ENCODE assay signal across 1 cellular context in genomic region chr6:164039954-164040375, GRCh38.
TF ChIP-seq lines count a peak whose summit lies in the region.

No MANE protein-coding gene starts in this region.

TF ChIP-seq in K562, 482 proteins besides CTCF, POLR2A, EP300 and RAD21 (continued from another document and continues in another):
- TF ChIP-seq PREB (CRISPR knock-in tag; IDR thresholded peaks at IDR 0.05) (no peak), BMI1 (IDR thresholded peaks at IDR 0.05; ENCODE audit: low read length) (no peak), ZNF398 (CRISPR knock-in tag; IDR thresholded peaks at IDR 0.05) (no peak), MEIS2 (IDR thresholded peaks at IDR 0.05; ENCODE audit: partially characterized antibody) (peak; percentile 96), U2AF2 (optimal IDR thresholded peaks at IDR 0.05; ENCODE audit: low read depth, low read length) (no peak), NR2C1 (IDR thresholded peaks at IDR 0.05) (no peak), NR2C1 (tag; IDR thresholded peaks at IDR 0.05) (no peak), MLLT1 (IDR thresholded peaks at IDR 0.05) (no peak), L3MBTL2 (IDR thresholded peaks at IDR 0.05) (peak; percentile 83), TCF7 (IDR thresholded peaks at IDR 0.05; ENCODE audit: borderline replicate concordance) (no peak), TBL1XR1 (IDR thresholded peaks at IDR 0.05; ENCODE audit: low read length in 2 of 2) (no peak), PRMT5 (CRISPR knock-in tag; IDR thresholded peaks at IDR 0.05) (no peak), PCBP2 (IDR thresholded peaks at IDR 0.05; ENCODE audit: low read depth, low read length, poor library complexity, severe bottlenecking) (no peak), CREM (IDR thresholded peaks at IDR 0.05; ENCODE audit: low read depth) (peak; percentile 42; the same call in 1 of the 2 replicates), RCOR1 (IDR thresholded peaks at IDR 0.05; ENCODE audit: borderline replicate concordance in 1 of 2, low read depth in 2 of 2, low read length in 2 of 2) (no peak), BRF1 (IDR thresholded peaks at IDR 0.05; ENCODE audit: borderline replicate concordance, extremely low read depth, insufficient read length) (no peak), NCOA2 (IDR thresholded peaks at IDR 0.05; ENCODE audit: partially characterized antibody in 2 of 2) (no peak), PTTG1 (tag; IDR thresholded peaks at IDR 0.05; ENCODE audit: low read depth) (no peak), ZNF57 (CRISPR knock-in tag; IDR thresholded peaks at IDR 0.05) (no peak), RBM14 (IDR thresholded peaks at IDR 0.05; ENCODE audit: borderline replicate concordance, insufficient read depth, low read depth, low read length) (no peak), MCM5 (IDR thresholded peaks at IDR 0.05; ENCODE audit: low read depth) (no peak), PHF21A (IDR thresholded peaks at IDR 0.05; ENCODE audit: borderline replicate concordance, low read depth) (no peak), ZNF253 (CRISPR knock-in tag; conservative IDR thresholded peaks at IDR 0.05) (no peak), POU5F1 (IDR thresholded peaks at IDR 0.05; ENCODE audit: borderline replicate concordance, low read depth, low read length, partially characterized antibody) (peak; percentile 44), HMBOX1 (IDR thresholded peaks at IDR 0.05) (peak; percentile 71), LARP7 (IDR thresholded peaks at IDR 0.05) (no peak), FOSL1 (tag; conservative IDR thresholded peaks at IDR 0.05) (no peak), SRF (CRISPR knock-in tag; IDR thresholded peaks at IDR 0.05) (no peak), MNT (conservative IDR thresholded peaks at IDR 0.05) (no peak), MAFG (tag; conservative IDR thresholded peaks at IDR 0.05) (no peak), ZNF449 (CRISPR knock-in tag; IDR thresholded peaks at IDR 0.05) (no peak), E2F4 (CRISPR knock-in tag; IDR thresholded peaks at IDR 0.05; ENCODE audit: low read depth) (no peak), DDX20 (tag; IDR thresholded peaks at IDR 0.05; ENCODE audit: low read depth) (no peak), ZNF197 (CRISPR knock-in tag; IDR thresholded peaks at IDR 0.05; ENCODE audit: low read depth) (no peak), CGGBP1 (CRISPR knock-in tag; IDR thresholded peaks at IDR 0.05) (no peak), SMARCE1 (IDR thresholded peaks at IDR 0.05) (no peak), E2F6 (IDR thresholded peaks at IDR 0.05; ENCODE audit: borderline replicate concordance in 1 of 2, extremely low read depth in 1 of 2, insufficient read depth in 1 of 2, insufficient read length in 1 of 2, low read depth in 1 of 2, low read length in 1 of 2, poor library complexity in 1 of 2, severe bottlenecking in 1 of 2) (peak; percentile 40 to 50), ZC3H8 (IDR thresholded peaks at IDR 0.05) (no peak), ZBTB8A (IDR thresholded peaks at IDR 0.05; ENCODE audit: partially characterized antibody) (no peak), CCNT2 (IDR thresholded peaks at IDR 0.05; ENCODE audit: borderline replicate concordance, extremely low read depth, insufficient read length, low read depth, low read length) (no peak), SAP30 (IDR thresholded peaks at IDR 0.05; ENCODE audit: borderline replicate concordance, insufficient read depth, low read depth, low read length, poor library complexity, severe bottlenecking) (no peak), ZBTB2 (IDR thresholded peaks at IDR 0.05) (peak; percentile 99), CEBPZ (IDR thresholded peaks at IDR 0.05; ENCODE audit: borderline replicate concordance, low read depth, low read length) (no peak)
